9 cellular contexts compared by ENCODE assay signal in genomic region chr17:29640413-29640812, GRCh38. TPM values are rescaled to one million over a fixed set of nuclear protein-coding genes. Genes with fewer than 3 reads are reported as not detected.
DNase-seq lines count a peak whose midpoint lies in the region; ATAC-seq and TF ChIP-seq lines count a peak whose summit lies in the region.
"Had no signal": no experiment of that assay in that cellular context is flagged by ENCODE, and none has a peak within 500 bp of the region (broad histone marks: within the 10 kb centered on the region; RNA-seq: fewer than 3 reads in every experiment).

No MANE protein-coding gene starts in this region.

- H3K27ac ChIP-seq in dorsolateral prefrontal cortex: peak overlapping the region in 57 of 59 donors; percentile 20 to 87 (median 72)

- H3K4me1 Mint-ChIP-seq in natural killer cell treated with Interleukin-12 subunit alpha and Interleukin-12 subunit beta and Interleukin-15 and Interleukin-18, amount 100 ng/mL, for 72 hours (ENCODE audit: low read depth in 2 of 2): peaks cover 12 to 28% of the 10 kb centered on the region in 2 donors
- peaks cover 7% of the 10 kb centered on the region for H3K4me1 Mint-ChIP-seq in progenitor cell of endocrine pancreas (ENCODE audit: low read depth)

- no peak for TF ChIP-seq CTCF in AG09309 (IDR thresholded peaks at IDR 0.05; ENCODE audit: control insufficient read depth, insufficient read depth, low read depth, low read length, missing control alignments)
- peak in 1 of 56 donors; percentile 4 for TF ChIP-seq CTCF in dorsolateral prefrontal cortex (IDR thresholded peaks at IDR 0.05 in 54 of 56, conservative IDR thresholded peaks at IDR 0.05 in 2 of 56; ENCODE audit: low read depth in 1 of 56, partially characterized antibody in 56 of 56)
- TF ChIP-seq CTCF in progenitor cell of endocrine pancreas (IDR thresholded peaks at IDR 0.05; ENCODE audit: unreplicated experiment): no peak

- H3K36me3 Mint-ChIP-seq in natural killer cell treated with Interleukin-12 subunit alpha and Interleukin-12 subunit beta and Interleukin-15 and Interleukin-18, amount 100 ng/mL, for 72 hours: no peaks in the 10 kb centered on the region
- peaks cover 12% of the 10 kb centered on the region for H3K36me3 Mint-ChIP-seq in progenitor cell of endocrine pancreas (ENCODE audit: insufficient read depth)

- H3K27ac Mint-ChIP-seq in natural killer cell treated with Interleukin-12 subunit alpha and Interleukin-12 subunit beta and Interleukin-15 and Interleukin-18, amount 100 ng/mL, for 72 hours: peak overlapping the region; percentile 54 to 90
- no peak overlapping the region for H3K27ac Mint-ChIP-seq in progenitor cell of endocrine pancreas

- no peaks in the 10 kb centered on the region for H3K27me3 Mint-ChIP-seq in natural killer cell treated with Interleukin-12 subunit alpha and Interleukin-12 subunit beta and Interleukin-15 and Interleukin-18, amount 100 ng/mL, for 72 hours
- no peaks in the 10 kb centered on the region for H3K27me3 Mint-ChIP-seq in progenitor cell of endocrine pancreas

- H3K27me3 ChIP-seq in dorsolateral prefrontal cortex: no peaks in the 10 kb centered on the region

- H3K4me3 ChIP-seq in AG09309 (ENCODE audit: control insufficient read depth, low read depth, low read length): no peak overlapping the region
- peak overlapping the region in 3 of 59 donors; percentile 2 to 16 (median 12) for H3K4me3 ChIP-seq in dorsolateral prefrontal cortex

- H3K4me3 Mint-ChIP-seq in natural killer cell treated with Interleukin-12 subunit alpha and Interleukin-12 subunit beta and Interleukin-15 and Interleukin-18, amount 100 ng/mL, for 72 hours: peak overlapping the region; percentile 11
- no peak overlapping the region for H3K4me3 Mint-ChIP-seq in progenitor cell of endocrine pancreas (ENCODE audit: low read depth)

- DNase-seq in AG09309 (ENCODE audit: low read depth): peak; percentile 50
- peak; percentile 78 for DNase-seq in LHCN-M2 (ENCODE audit: low read depth)
- DNase-seq in dorsolateral prefrontal cortex: no peak
- no peak for DNase-seq in natural killer cell treated with Interleukin-12 subunit alpha and Interleukin-12 subunit beta and Interleukin-15 and Interleukin-18, amount 100 ng/mL, for 72 hours (ENCODE audit: low spot score)
- DNase-seq in NCI-H1436 (lab: John Stamatoyannopoulos, UW): no peak
- no peak for DNase-seq in progenitor cell of endocrine pancreas (ENCODE audit: low spot score, unreplicated experiment)
- no peak for DNase-seq in GDM1 (lab: John Stamatoyannopoulos, UW)
- DNase-seq: NCI-H2081 had no signal

- no peak for ATAC-seq in natural killer cell treated with Interleukin-12 subunit alpha and Interleukin-12 subunit beta and Interleukin-15 and Interleukin-18, amount 100 ng/mL, for 72 hours
- no peak for ATAC-seq in GM18511 (IDR thresholded peaks at IDR 0.05; ENCODE audit: unreplicated experiment)

- intact Hi-C loops in dorsolateral prefrontal cortex (cut with DNase I): loop anchor here in 1 of 2 donors (5.0 kb wide), 2 partner anchors 42 to 122 kb away; no protein-coding TSS in a partner anchor

- no peaks in the 10 kb centered on the region for H3K9me3 Mint-ChIP-seq in natural killer cell treated with Interleukin-12 subunit alpha and Interleukin-12 subunit beta and Interleukin-15 and Interleukin-18, amount 100 ng/mL, for 72 hours
- no peaks in the 10 kb centered on the region for H3K9me3 Mint-ChIP-seq in progenitor cell of endocrine pancreas (ENCODE audit: low read depth)

RNA-seq across cellular contexts. Expression of gene CORO6, which starts 17.7 kb away (rescaled TPM):
- 22.1 and 41.6 TPM in 2 replicates for total RNA-seq in LHCN-M2 (2014; rRNA removed)
- polyA plus RNA-seq in LHCN-M2 (2012): 19.9 TPM
- total RNA-seq in dorsolateral prefrontal cortex: 100 to 1,000 TPM in 23 of 120 experiments, 10 to 100 TPM in 97; 31.5 to 153 (median 80.8) TPM
- 10 to 100 TPM in 1 of 2 donors, 1 to 10 TPM in 1; 2.1 to 10.2 TPM for total RNA-seq in natural killer cell treated with Interleukin-12 subunit alpha and Interleukin-12 subunit beta and Interleukin-15 and Interleukin-18, amount 100 ng/mL, for 72 hours
- 0.27 TPM in 1 of 2 replicates, not detected in the other for total RNA-seq in progenitor cell of endocrine pancreas

RNA-seq across cellular contexts. Expression of gene ANKRD13B, which starts 47.5 kb away (rescaled TPM):
- total RNA-seq in LHCN-M2 (2014; rRNA removed): 7.8 and 16.2 TPM in 2 replicates
- polyA plus RNA-seq in LHCN-M2 (2012): 4.0 TPM
- 10 to 100 TPM; 34.3 to 82.0 (median 53.1) TPM for total RNA-seq in dorsolateral prefrontal cortex
- total RNA-seq in natural killer cell treated with Interleukin-12 subunit alpha and Interleukin-12 subunit beta and Interleukin-15 and Interleukin-18, amount 100 ng/mL, for 72 hours: 10 to 100 TPM in 1 of 2 donors, 1 to 10 TPM in 1; 4.4 to 32.5 TPM
- 22.8 and 27.5 TPM in 2 replicates for total RNA-seq in progenitor cell of endocrine pancreas

RNA-seq across cellular contexts. Expression of gene GIT1, which starts 51.0 kb away (rescaled TPM):
- 32.5 and 36.0 TPM in 2 replicates for total RNA-seq in LHCN-M2 (2014; rRNA removed)
- polyA plus RNA-seq in LHCN-M2 (2012): 25.1 TPM
- total RNA-seq in dorsolateral prefrontal cortex: 100 to 1,000 TPM; 110 to 287 (median 170) TPM
- total RNA-seq in natural killer cell treated with Interleukin-12 subunit alpha and Interleukin-12 subunit beta and Interleukin-15 and Interleukin-18, amount 100 ng/mL, for 72 hours: 100 to 1,000 TPM in 1 of 2 donors, 10 to 100 TPM in 1; 40.8 to 111 TPM
- 51.6 and 54.9 TPM in 2 replicates for total RNA-seq in progenitor cell of endocrine pancreas

Comparison
In these comparisons a context has a peak if more than half of its experiments do, and no peak if none do; other contexts are left out.
1. DNase-seq: peak in AG09309 (single experiment) and LHCN-M2 (single experiment); none in dorsolateral prefrontal cortex (0 of 10), natural killer cell treated with Interleukin-12 subunit alpha and Interleukin-12 subunit beta and Interleukin-15 and Interleukin-18, amount 100 ng/mL, for 72 hours (single experiment), NCI-H1436 (single experiment), progenitor cell of endocrine pancreas (single experiment) and GDM1 (single experiment).